ENCODE assay signal across 10 cellular contexts in the genomic region with DNA sequence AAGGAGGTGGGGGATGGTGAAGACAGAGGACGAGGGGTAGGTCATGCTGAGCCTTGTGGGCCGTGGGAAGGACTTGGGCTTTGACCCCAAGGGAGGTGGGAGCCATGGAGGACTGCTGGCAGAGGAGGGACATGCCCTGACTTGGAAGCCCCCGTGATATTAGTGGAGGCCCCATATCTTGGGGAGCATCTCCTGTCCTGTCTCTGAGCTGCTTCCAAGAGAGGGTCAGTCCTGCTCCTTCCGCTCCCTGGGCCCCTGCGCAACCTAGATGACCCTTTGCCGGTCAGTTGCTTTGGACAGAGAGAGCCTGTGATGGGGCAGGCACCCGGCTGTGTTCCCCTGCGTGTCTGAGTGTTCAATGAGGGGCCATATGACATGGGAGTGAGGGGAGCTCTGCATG. TPM values are rescaled to one million over a fixed set of nuclear protein-coding genes. Genes with fewer than 3 reads are reported as not detected.
DNase-seq lines count a peak whose midpoint lies in the region; ATAC-seq and TF ChIP-seq lines count a peak whose summit lies in the region.
"Had no signal": no experiment of that assay in that cellular context is flagged by ENCODE, and none has a peak within 500 bp of the region (broad histone marks: within the 10 kb centered on the region; RNA-seq: fewer than 3 reads in every experiment).

No MANE protein-coding gene starts in this region.

- H3K4me3 Mint-ChIP-seq in WTC11: no peak overlapping the region
- no peak overlapping the region for H3K4me3 Mint-ChIP-seq in activated naive CD8-positive, alpha-beta T cell treated with anti-CD3 and anti-CD28 coated beads, Interleukin-2, amount 50 U/mL, for 24 hours
- H3K4me3 Mint-ChIP-seq: effector memory CD8-positive, alpha-beta T cell had no signal

- no peak overlapping the region for H3K4me3 ChIP-seq in SJCRH30
- no peak overlapping the region for H3K4me3 ChIP-seq in esophagus (ENCODE audit: low read depth in 1 of 2, low read length in 2 of 2)
- H3K4me3 ChIP-seq in tibial nerve: peak overlapping the region in 1 of 4 donors; percentile 4

- TF ChIP-seq POLR2A in tibial nerve (IDR thresholded peaks at IDR 0.05): no peak

- POLR2A ChIA-PET in WTC11 (lab: Charles Lee): interaction anchor here (0.7 kb wide), 1 partner anchor 54 kb away, joined by 8 read pairs; no protein-coding TSS in a partner anchor

- peak overlapping the region; percentile 63 for H3K27ac ChIP-seq in SJCRH30
- H3K27ac ChIP-seq in esophagus (ENCODE audit: low read depth in 2 of 2, low read length in 1 of 2): peak overlapping the region; percentile 51 to 86
- peak overlapping the region in 3 of 4 donors; percentile 79 to 86 (median 81) for H3K27ac ChIP-seq in tibial nerve

- no peak for TF ChIP-seq EP300 in tibial nerve (IDR thresholded peaks at IDR 0.05)

- H3K4me1 ChIP-seq in SJCRH30 (peaks cover 19% of the 10 kb centered on the region; the same call in 1 of the 2 replicates), esophagus (ENCODE audit: control insufficient read depth in 2 of 2, insufficient read depth in 2 of 2, low read length in 1 of 2) (peaks cover 9 to 12% of the 10 kb centered on the region in 2 donors), tibial nerve (peaks cover 0 to 51% (median 20%) of the 10 kb centered on the region in 4 donors)

- H3K27me3 Mint-ChIP-seq in WTC11 (ENCODE audit: low read depth): peaks cover 56% of the 10 kb centered on the region
- H3K27me3 Mint-ChIP-seq in activated naive CD8-positive, alpha-beta T cell treated with anti-CD3 and anti-CD28 coated beads, Interleukin-2, amount 50 U/mL, for 24 hours: peaks cover 23% of the 10 kb centered on the region

- H3K36me3 ChIP-seq in SJCRH30: no peaks in the 10 kb centered on the region
- no peaks in the 10 kb centered on the region for H3K36me3 ChIP-seq in esophagus (ENCODE audit: control insufficient read depth in 2 of 2, insufficient read depth in 2 of 2, low read length in 1 of 2)
- H3K36me3 ChIP-seq in tibial nerve: no peaks in the 10 kb centered on the region

- TF ChIP-seq CTCF in omental fat pad (IDR thresholded peaks at IDR 0.05) (no peak), tibial nerve (IDR thresholded peaks at IDR 0.05) (no peak), WTC11 (IDR thresholded peaks at IDR 0.05) (no peak)

- H3K36me3 Mint-ChIP-seq in WTC11: no peaks in the 10 kb centered on the region
- H3K36me3 Mint-ChIP-seq in activated naive CD8-positive, alpha-beta T cell treated with anti-CD3 and anti-CD28 coated beads, Interleukin-2, amount 50 U/mL, for 24 hours (ENCODE audit: low read depth): no peaks in the 10 kb centered on the region

- H3K27ac Mint-ChIP-seq in WTC11: no peak overlapping the region
- no peak overlapping the region for H3K27ac Mint-ChIP-seq in activated naive CD8-positive, alpha-beta T cell treated with anti-CD3 and anti-CD28 coated beads, Interleukin-2, amount 50 U/mL, for 24 hours
- H3K27ac Mint-ChIP-seq: effector memory CD8-positive, alpha-beta T cell had no signal

- WGBS in esophagus, 2 donors: 28 to 43% methylated on average over 8 of the region's 8 CpGs
- WGBS in tibial nerve, 2 donors: 22 to 43% methylated on average over 8 of the region's 8 CpGs

- H3K9me3 ChIP-seq in SJCRH30 (replicated peaks): no peaks in the 10 kb centered on the region
- no peaks in the 10 kb centered on the region for H3K9me3 ChIP-seq in esophagus (ENCODE audit: control insufficient read depth in 2 of 2, insufficient read depth in 1 of 2, low read depth in 1 of 2, low read length in 1 of 2)
- no peaks in the 10 kb centered on the region for H3K9me3 ChIP-seq in tibial nerve

- CTCF ChIA-PET in WTC11 (lab: Charles Lee): interaction anchor here (0.9 to 2.7 kb wide), 5 partner anchors 12 to 121 kb away, joined by 3 to 10 read pairs (median 3); no protein-coding TSS in a partner anchor

- peaks cover 43% of the 10 kb centered on the region for H3K4me1 Mint-ChIP-seq in WTC11
- H3K4me1 Mint-ChIP-seq in activated naive CD8-positive, alpha-beta T cell treated with anti-CD3 and anti-CD28 coated beads, Interleukin-2, amount 50 U/mL, for 24 hours: peaks cover 7% of the 10 kb centered on the region

- H3K9me3 Mint-ChIP-seq in WTC11: no peaks in the 10 kb centered on the region
- H3K9me3 Mint-ChIP-seq in activated naive CD8-positive, alpha-beta T cell treated with anti-CD3 and anti-CD28 coated beads, Interleukin-2, amount 50 U/mL, for 24 hours: no peaks in the 10 kb centered on the region
- H3K9me3 Mint-ChIP-seq: effector memory CD8-positive, alpha-beta T cell had no signal

- DNase-seq in SJCRH30: no peak
- no peak for DNase-seq in omental fat pad (ENCODE audit: low spot score)
- DNase-seq in tibial nerve (ENCODE audit: low spot score in 2 of 2): no peak
- no peak for DNase-seq in WTC11 (ENCODE audit: low spot score)
- no peak for DNase-seq in GOT3 (lab: John Stamatoyannopoulos, UW)
- no peak for DNase-seq in activated naive CD8-positive, alpha-beta T cell treated with anti-CD3 and anti-CD28 coated beads, Interleukin-2, amount 50 U/mL, for 24 hours
- DNase-seq in HK-2 (ENCODE audit: unreplicated experiment): no peak
- DNase-seq: activated T-cell treated with anti-CD3 and anti-CD28 coated beads, Interleukin-2, amount 50 U/mL, for 1 hour; effector memory CD8-positive, alpha-beta T cell had no signal

- H3K27me3 ChIP-seq in SJCRH30: no peaks in the 10 kb centered on the region
- H3K27me3 ChIP-seq in esophagus (ENCODE audit: control insufficient read depth in 1 of 2, insufficient read depth in 2 of 2, low read length in 2 of 2): no peaks in the 10 kb centered on the region
- H3K27me3 ChIP-seq in tibial nerve: no peaks in the 10 kb centered on the region

- ATAC-seq in omental fat pad (ENCODE audit: low FRiP score) (peak; percentile 8), WTC11 (no peak)
- no peak for ATAC-seq in activated naive CD8-positive, alpha-beta T cell treated with anti-CD3 and anti-CD28 coated beads, Interleukin-2, amount 50 U/mL, for 24 hours
- ATAC-seq: effector memory CD8-positive, alpha-beta T cell had no signal

TF ChIP-seq in WTC11, 78 proteins besides CTCF, POLR2A, EP300 and RAD21:
- TF ChIP-seq ZNF219 (CRISPR knock-in tag; IDR thresholded peaks at IDR 0.05; ENCODE audit: borderline replicate concordance) (no peak), JAZF1 (CRISPR knock-in tag; IDR thresholded peaks at IDR 0.05) (no peak), HMGA2 (CRISPR knock-in tag; IDR thresholded peaks at IDR 0.05) (no peak), JUN (CRISPR knock-in tag; IDR thresholded peaks at IDR 0.05) (no peak)
- TF ChIP-seq, protein P1, sequence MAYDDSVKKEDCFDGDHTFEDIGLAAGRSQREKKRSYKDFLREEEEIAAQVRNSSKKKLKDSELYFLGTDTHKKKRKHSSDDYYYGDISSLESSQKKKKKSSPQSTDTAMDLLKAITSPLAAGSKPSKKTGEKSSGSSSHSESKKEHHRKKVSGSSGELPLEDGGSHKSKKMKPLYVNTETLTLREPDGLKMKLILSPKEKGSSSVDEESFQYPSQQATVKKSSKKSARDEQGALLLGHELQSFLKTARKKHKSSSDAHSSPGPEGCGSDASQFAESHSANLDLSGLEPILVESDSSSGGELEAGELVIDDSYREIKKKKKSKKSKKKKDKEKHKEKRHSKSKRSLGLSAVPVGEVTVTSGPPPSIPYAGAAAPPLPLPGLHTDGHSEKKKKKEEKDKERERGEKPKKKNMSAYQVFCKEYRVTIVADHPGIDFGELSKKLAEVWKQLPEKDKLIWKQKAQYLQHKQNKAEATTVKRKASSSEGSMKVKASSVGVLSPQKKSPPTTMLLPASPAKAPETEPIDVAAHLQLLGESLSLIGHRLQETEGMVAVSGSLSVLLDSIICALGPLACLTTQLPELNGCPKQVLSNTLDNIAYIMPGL (CRISPR knock-in tag; IDR thresholded peaks at IDR 0.05): no peak
- TF ChIP-seq, protein P2, sequence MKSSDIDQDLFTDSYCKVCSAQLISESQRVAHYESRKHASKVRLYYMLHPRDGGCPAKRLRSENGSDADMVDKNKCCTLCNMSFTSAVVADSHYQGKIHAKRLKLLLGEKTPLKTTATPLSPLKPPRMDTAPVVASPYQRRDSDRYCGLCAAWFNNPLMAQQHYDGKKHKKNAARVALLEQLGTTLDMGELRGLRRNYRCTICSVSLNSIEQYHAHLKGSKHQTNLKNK (CRISPR knock-in tag; IDR thresholded peaks at IDR 0.05): no peak

RNA-seq across cellular contexts. Expression of a gene that starts 5.2 kb away (rescaled TPM):
- 2.6 TPM in 2 replicates for total RNA-seq in SJCRH30 (2014; rRNA removed; shearing (Covaris generic))
- 1 to 10 TPM; 1.1 to 2.6 TPM for polyA plus RNA-seq in esophagus
- total RNA-seq in omental fat pad (1 to 10 TPM in 3 of 4 donors, under 1 TPM in 1; 0.36 to 2.8 (median 1.7) TPM), tibial nerve (10 to 100 TPM in 1 of 4 donors, 1 to 10 TPM in 1, under 1 TPM in 2; 0.44 to 13.5 (median 2.7) TPM), WTC11 (2021) (2.5 to 3.3 TPM (median 3.1 TPM) in 3 replicates)

RNA-seq across cellular contexts. Expression of a gene that starts 37.8 kb away (rescaled TPM):
- total RNA-seq in SJCRH30 (2014; rRNA removed; shearing (Covaris generic)): 14.1 and 17.3 TPM in 2 replicates
- 1 to 10 TPM; 2.6 TPM for polyA plus RNA-seq in esophagus
- 1 to 10 TPM; 3.2 to 8.7 (median 3.8) TPM for total RNA-seq in omental fat pad
- 1 to 10 TPM; 2.2 to 4.5 (median 3.3) TPM for total RNA-seq in tibial nerve
- total RNA-seq in WTC11 (2021): 4.5 to 5.6 TPM (median 4.7 TPM) in 3 replicates

RNA-seq across cellular contexts. Expression of a gene that starts 46.5 kb away (rescaled TPM):
- total RNA-seq in SJCRH30 (2014; rRNA removed; shearing (Covaris generic)): 3.7 and 4.7 TPM in 2 replicates
- 10 to 100 TPM; 10.1 to 16.0 TPM for polyA plus RNA-seq in esophagus
- total RNA-seq in omental fat pad: 10 to 100 TPM; 19.3 to 39.8 (median 31.0) TPM
- 100 to 1,000 TPM in 3 of 4 donors, 10 to 100 TPM in 1; 87.5 to 184 (median 122) TPM for total RNA-seq in tibial nerve
- 13.1 to 20.0 TPM (median 15.8 TPM) in 3 replicates for total RNA-seq in WTC11 (2021)
